In genomic region chr16:50697881-50698767, GRCh38 we compare ENCODE assay signal across 9 cellular contexts. TPM values are rescaled to one million over a fixed set of nuclear protein-coding genes. Genes with fewer than 3 reads are reported as not detected.
A peak's percentile ranks its signal among the peaks of the same experiment; 100 is the strongest.
DNase-seq lines count a peak whose midpoint lies in the region; ATAC-seq, FAIRE-seq and TF ChIP-seq lines count a peak whose summit lies in the region.
"Had no signal": no experiment of that assay in that cellular context is flagged by ENCODE, and none has a peak within 500 bp of the region (broad histone marks: within the 10 kb centered on the region; RNA-seq: fewer than 3 reads in every experiment).

No MANE protein-coding gene starts in this region.

- TF ChIP-seq CTCF in uterus (IDR thresholded peaks at IDR 0.05): no peak

- peaks cover 83% of the 10 kb centered on the region for H3K4me1 Mint-ChIP-seq in dendritic cell treated with granulocyte-macrophage colony-stimulating factor and Interleukin-4, amounts not matched to agents 40 ng/mL and 50 ng/mL, for 4 days (ENCODE audit: low read depth)
- H3K4me1 Mint-ChIP-seq in naive B cell: peaks cover 34 to 51% (median 42%) of the 10 kb centered on the region in 3 donors

- intact Hi-C loops in dendritic cell treated with granulocyte-macrophage colony-stimulating factor and Interleukin-4, amounts not matched to agents 40 ng/mL and 50 ng/mL, for 4 days (cut with micrococcal nuclease): loop anchor here (1.0 to 5.0 kb wide), 3 partner anchors 11 to 421 kb away; partner anchors contain the start of gene CYLD
- intact Hi-C loops in uterus (cut with DNase I; ENCODE audit: low total_unique reads): no loop called here

- no peaks in the 10 kb centered on the region for H3K27me3 Mint-ChIP-seq in dendritic cell treated with granulocyte-macrophage colony-stimulating factor and Interleukin-4, amounts not matched to agents 40 ng/mL and 50 ng/mL, for 4 days
- H3K27me3 Mint-ChIP-seq in naive B cell: peaks cover 0 to 15% (median 13%) of the 10 kb centered on the region in 3 donors

- H3K27me3 ChIP-seq in H7 (ENCODE audit: control insufficient read depth, insufficient read depth, low read length): peaks cover 8% of the 10 kb centered on the region
- H3K27me3 ChIP-seq in SJCRH30: no peaks in the 10 kb centered on the region
- H3K27me3 ChIP-seq in uterus: no peaks in the 10 kb centered on the region

- DNase-seq in GM12892 (ENCODE audit: insufficient read length) (no peak), H7 (peak; percentile 18), SJCRH30 (no peak), naive B cell (no peak), uterus (peak; percentile 27 to 45), NCI-H2196 treated with DMSO at 0.1 percent for 48 hours (lab: John Stamatoyannopoulos, UW; ENCODE audit: unreplicated experiment) (no peak), NOMO-1 treated with dmso at 0.1 percent for 144 hours (lab: John Stamatoyannopoulos, UW; ENCODE audit: unreplicated experiment) (no peak)

- no peaks in the 10 kb centered on the region for H3K9me3 Mint-ChIP-seq in dendritic cell treated with granulocyte-macrophage colony-stimulating factor and Interleukin-4, amounts not matched to agents 40 ng/mL and 50 ng/mL, for 4 days
- peaks cover 0 to 1% (median 0%) of the 10 kb centered on the region in 7 donors for H3K9me3 Mint-ChIP-seq in naive B cell

- ATAC-seq in naive B cell (ENCODE audit: low read depth in 2 of 2): peak; percentile 64 to 69

- FAIRE-seq in GM12892 (lab: Jason Lieb, UNC): peak; percentile 96

- TF ChIP-seq POLR2A in GM12892 (IDR thresholded peaks at IDR 0.05; ENCODE audit: low read depth, low read length) (no peak), uterus (IDR thresholded peaks at IDR 0.05) (no peak)

- no peak overlapping the region for H3K4me3 ChIP-seq in H7 (ENCODE audit: insufficient read depth, low read depth, low read length)
- peak overlapping the region; percentile 9 for H3K4me3 ChIP-seq in SJCRH30
- H3K4me3 ChIP-seq in uterus: peak overlapping the region; percentile 36 to 39
- H3K4me3 ChIP-seq: SK-N-MC had no signal

- H3K27ac ChIP-seq in SJCRH30 (no peak overlapping the region), uterus (peak overlapping the region; percentile 51 to 61)
- H3K27ac ChIP-seq: SK-N-MC had no signal

- peak overlapping the region; percentile 80 for H3K4me3 Mint-ChIP-seq in dendritic cell treated with granulocyte-macrophage colony-stimulating factor and Interleukin-4, amounts not matched to agents 40 ng/mL and 50 ng/mL, for 4 days
- H3K4me3 Mint-ChIP-seq in naive B cell: peak overlapping the region; percentile 64 to 89 (median 84)

- H3K36me3 Mint-ChIP-seq in dendritic cell treated with granulocyte-macrophage colony-stimulating factor and Interleukin-4, amounts not matched to agents 40 ng/mL and 50 ng/mL, for 4 days (ENCODE audit: low read depth): peaks cover 72% of the 10 kb centered on the region
- H3K36me3 Mint-ChIP-seq in naive B cell: peaks cover 0 to under 1% of the 10 kb centered on the region in 2 donors

- peak overlapping the region; percentile 91 for H3K27ac Mint-ChIP-seq in dendritic cell treated with granulocyte-macrophage colony-stimulating factor and Interleukin-4, amounts not matched to agents 40 ng/mL and 50 ng/mL, for 4 days
- peak overlapping the region; percentile 51 to 91 (median 86) for H3K27ac Mint-ChIP-seq in naive B cell

- H3K9me3 ChIP-seq in SJCRH30 (replicated peaks) (no peaks in the 10 kb centered on the region), uterus (no peaks in the 10 kb centered on the region)

- H3K4me1 ChIP-seq in SJCRH30 (peaks cover 7% of the 10 kb centered on the region; the same call in 1 of the 2 replicates), uterus (no peaks in the 10 kb centered on the region)

- H3K36me3 ChIP-seq in H7 (replicated peaks; ENCODE audit: control insufficient read depth, insufficient read depth, low read length) (no peaks in the 10 kb centered on the region), SJCRH30 (no peaks in the 10 kb centered on the region), uterus (no peaks in the 10 kb centered on the region)

RNA-seq across cellular contexts. Expression of gene NOD2, which starts 4.7 kb away (rescaled TPM):
- polyA plus RNA-seq in GM12892 (2012; ENCODE audit: missing spikeins): 7.8 TPM
- total RNA-seq in H7 (2014; rRNA removed; shearing (Covaris generic)): 0.33 TPM in 1 of 2 replicates, not detected in the other
- total RNA-seq in SJCRH30 (2014; rRNA removed; shearing (Covaris generic)): not detected in 2 replicates
- polyA plus RNA-seq in naive B cell (ENCODE audit: low read depth in 6 of 6): under 1 TPM in 4 of 6 donors, not detected in 2; 0.07 to 0.25 (median 0.16) TPM
- 1 to 10 TPM in 3 of 4 donors, not detected in 1; 1.5 to 5.6 (median 1.9) TPM for total RNA-seq in uterus

RNA-seq across cellular contexts. Expression of gene SNX20, which starts 17.0 kb away (rescaled TPM):
- 14.8 TPM for polyA plus RNA-seq in GM12892 (2012; ENCODE audit: missing spikeins)
- not detected in 2 replicates for total RNA-seq in H7 (2014; rRNA removed; shearing (Covaris generic))
- not detected in 2 replicates for total RNA-seq in SJCRH30 (2014; rRNA removed; shearing (Covaris generic))
- polyA plus RNA-seq in naive B cell (ENCODE audit: low read depth in 6 of 6): 10 to 100 TPM; 29.0 to 47.0 (median 38.9) TPM
- total RNA-seq in uterus: 1 to 10 TPM in 3 of 4 donors, under 1 TPM in 1; 0.76 to 7.7 (median 4.4) TPM

RNA-seq across cellular contexts. Expression of gene CYLD, which starts 43.8 kb away (rescaled TPM):
- polyA plus RNA-seq in GM12892 (2012; ENCODE audit: missing spikeins): 62.8 TPM
- total RNA-seq in H7 (2014; rRNA removed; shearing (Covaris generic)): 5.0 and 6.2 TPM in 2 replicates
- total RNA-seq in SJCRH30 (2014; rRNA removed; shearing (Covaris generic)): 13.9 and 14.0 TPM in 2 replicates
- polyA plus RNA-seq in naive B cell (ENCODE audit: low read depth in 6 of 6): 10 to 100 TPM; 65.4 to 89.0 (median 75.8) TPM
- 10 to 100 TPM; 17.6 to 65.8 (median 45.1) TPM for total RNA-seq in uterus

Comparison
In these comparisons a context has a peak if more than half of its experiments do, and no peak if none do; other contexts are left out.
1. DNase-seq: peak in H7 (single experiment) and uterus (2 of 2); none in GM12892 (single experiment), SJCRH30 (0 of 2), naive B cell (single experiment), NCI-H2196 treated with DMSO at 0.1 percent for 48 hours (single experiment) and NOMO-1 treated with dmso at 0.1 percent for 144 hours (single experiment).